1 cellular context compared by ENCODE assay signal in the genomic region with DNA sequence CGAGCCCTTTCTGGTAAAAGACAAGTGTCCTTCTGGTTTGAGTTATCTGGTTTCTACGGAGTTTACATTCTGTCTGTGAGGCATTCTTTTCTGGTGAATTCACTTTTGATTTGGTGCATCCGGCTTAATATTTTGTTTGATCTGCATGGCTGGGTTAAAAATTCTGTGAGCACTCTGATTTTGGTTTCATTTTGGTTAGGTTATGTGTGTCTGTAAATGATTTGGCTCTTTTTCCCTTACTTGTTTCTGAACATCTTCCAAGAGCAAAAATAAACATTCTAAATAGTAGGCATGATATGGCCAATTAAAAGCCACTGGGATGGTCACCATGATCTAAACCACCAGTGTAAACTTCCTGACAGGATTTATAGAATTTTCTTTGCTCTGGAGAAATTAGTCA.
TF ChIP-seq lines count a peak whose summit lies in the region.

No MANE protein-coding gene starts in this region.

TF ChIP-seq in A549, 52 proteins besides CTCF, POLR2A, EP300 and RAD21 (continued from another document):
- TF ChIP-seq, protein P1, sequence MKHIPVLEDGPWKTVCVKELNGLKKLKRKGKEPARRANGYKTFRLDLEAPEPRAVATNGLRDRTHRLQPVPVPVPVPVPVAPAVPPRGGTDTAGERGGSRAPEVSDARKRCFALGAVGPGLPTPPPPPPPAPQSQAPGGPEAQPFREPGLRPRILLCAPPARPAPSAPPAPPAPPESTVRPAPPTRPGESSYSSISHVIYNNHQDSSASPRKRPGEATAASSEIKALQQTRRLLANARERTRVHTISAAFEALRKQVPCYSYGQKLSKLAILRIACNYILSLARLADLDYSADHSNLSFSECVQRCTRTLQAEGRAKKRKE (CRISPR knock-in tag; IDR thresholded peaks at IDR 0.05; ENCODE audit: low read depth) = no peak
- no peak for TF ChIP-seq MAFK (IDR thresholded peaks at IDR 0.05; ENCODE audit: partially characterized antibody)
